ENCODE assay signal across 8 cellular contexts in genomic region chr5:98771389-98772109, GRCh38. TPM values are rescaled to one million over a fixed set of nuclear protein-coding genes. Genes with fewer than 3 reads are reported as not detected.
DNase-seq lines count a peak whose midpoint lies in the region; ATAC-seq and TF ChIP-seq lines count a peak whose summit lies in the region.

No MANE protein-coding gene starts in this region.

- no peaks in the 10 kb centered on the region for H3K9me2 ChIP-seq in MM.1S (replicated peaks; ENCODE audit: insufficient read depth, low read length)

- H3F3A ChIP-seq in MM.1S (ENCODE audit: insufficient read depth, low read length), result peaks cover 35% of the 10 kb centered on the region

- H3K79me1 ChIP-seq in trophoblast cell (ENCODE audit: low read length), result peaks cover 13% of the 10 kb centered on the region

- H3K27me3 ChIP-seq in A673 (replicated peaks; ENCODE audit: insufficient read depth, low read depth, low read length, poor library complexity) (no peaks in the 10 kb centered on the region), MM.1S (replicated peaks; ENCODE audit: insufficient read depth, low read length) (peaks cover 23% of the 10 kb centered on the region), trophoblast cell (ENCODE audit: insufficient read depth, low read length) (peaks cover 14% of the 10 kb centered on the region)

- CTCF ChIA-PET in A673 (lab: Charles Lee), result no interaction called here

- no peak overlapping the region for H3K18ac ChIP-seq in trophoblast cell (ENCODE audit: low read length)

- H2BK5ac ChIP-seq in trophoblast cell (ENCODE audit: low read depth, low read length, poor library complexity), result no peak overlapping the region

- no peaks in the 10 kb centered on the region for H3K9me3 ChIP-seq in A673 (ENCODE audit: low read depth, low read length, poor library complexity, severe bottlenecking)
- no peaks in the 10 kb centered on the region for H3K9me3 ChIP-seq in MM.1S (replicated peaks; ENCODE audit: insufficient read depth, low read length)
- H3K9me3 ChIP-seq in trophoblast cell (ENCODE audit: insufficient read depth, low read depth, low read length), result no peaks in the 10 kb centered on the region

- intact Hi-C loops in A673 (cut with micrococcal nuclease; ENCODE audit: unreplicated experiment) (loop anchor here (2.0 to 5.0 kb wide), 5 partner anchors 156 to 929 kb away; partner anchors contain the start of gene CHD1), left cardiac atrium (cut with DNase I) (loop anchor here in 1 of 2 donors (10.0 kb wide), 1 partner anchor 1587 kb away; the partner anchor contains the start of gene RIOK2)

- no peak overlapping the region for H2AK5ac ChIP-seq in trophoblast cell (ENCODE audit: low read length)

- no peak overlapping the region for H3K23ac ChIP-seq in trophoblast cell (ENCODE audit: low read length)

- no peak overlapping the region for H4K91ac ChIP-seq in trophoblast cell (ENCODE audit: low read depth, low read length)

- peak overlapping the region; percentile 100 for H3K4me2 ChIP-seq in MM.1S (ENCODE audit: low read depth, low read length)
- H3K4me2 ChIP-seq in trophoblast cell (ENCODE audit: low read length), result peak overlapping the region; percentile 99

- H3K4me1 ChIP-seq in A673 (ENCODE audit: insufficient read depth, low read length, poor library complexity, severe bottlenecking), result peaks cover 28% of the 10 kb centered on the region
- H3K4me1 ChIP-seq in MM.1S (ENCODE audit: low read length), result peaks cover 19% of the 10 kb centered on the region
- peaks cover 3 to 8% of the 10 kb centered on the region in 2 experiments for H3K4me1 ChIP-seq in trophoblast cell (ENCODE audit: control insufficient read depth in 1 of 2, insufficient read depth in 2 of 2, low read length in 2 of 2)

- TF ChIP-seq CTCF in A673 (conservative IDR thresholded peaks at IDR 0.05; ENCODE audit: low read depth, low read length) (peak; percentile 92), GM12873 (IDR thresholded peaks at IDR 0.05; ENCODE audit: insufficient read depth, low read depth, low read length, missing control alignments) (peak; percentile 84), MM.1S (IDR thresholded peaks at IDR 0.05; ENCODE audit: low read length) (peak; percentile 92)

- H2AFZ ChIP-seq in MM.1S (ENCODE audit: low read length) (peak overlapping the region; percentile 19; the same call in 1 of the 2 replicates), trophoblast cell (ENCODE audit: insufficient read depth, low read length, poor library complexity) (no peak overlapping the region)

- H3K27ac ChIP-seq in A673 (ENCODE audit: low read depth, low read length, poor library complexity, severe bottlenecking) (peak overlapping the region; percentile 78), MM.1S (ENCODE audit: low read length) (no peak overlapping the region; the same call in 1 of the 2 replicates), trophoblast cell (ENCODE audit: low read depth, low read length) (no peak overlapping the region)

- no peak overlapping the region for H3K14ac ChIP-seq in trophoblast cell (ENCODE audit: low read length)

- H3K4me3 ChIP-seq in A673 (ENCODE audit: low read depth, low read length, poor library complexity, severe bottlenecking) (peak overlapping the region; percentile 66), MM.1S (ENCODE audit: low read length) (peak overlapping the region; percentile 77), trophoblast cell (ENCODE audit: low read depth, low read length) (no peak overlapping the region)

- POLR2A ChIA-PET in A673 (lab: Charles Lee; ENCODE audit: low non-redundant PET), result interaction anchor here (0.7 kb wide), 1 partner anchor 40 kb away, joined by 3 read pairs; no protein-coding TSS in a partner anchor

- H3K4ac ChIP-seq in trophoblast cell (ENCODE audit: low read depth, low read length), result no peak overlapping the region

- no peak overlapping the region for H2BK120ac ChIP-seq in trophoblast cell (ENCODE audit: insufficient read depth, low read length, poor library complexity)

- no peak overlapping the region for H4K8ac ChIP-seq in trophoblast cell (ENCODE audit: low read depth, low read length)

- H2BK12ac ChIP-seq in trophoblast cell (ENCODE audit: low read length), result no peak overlapping the region

- no TSS peak for BruUV-seq in A673 (replicated peaks; lab: Mats Ljungman, UMichigan)

- ATAC-seq in left cardiac atrium (peak in 1 of 2 donors; percentile 7), HG02840 (IDR thresholded peaks at IDR 0.05; ENCODE audit: low FRiP score, unreplicated experiment) (no peak)

- no CpG with 5 or more reads among the region's 18 CpGs for WGBS in trophoblast cell (ENCODE audit: extremely low coverage, insufficient coverage, insufficient read length)

- no peaks in the 10 kb centered on the region for H3K36me3 ChIP-seq in A673 (ENCODE audit: insufficient read depth, low read length, poor library complexity, severe bottlenecking)
- H3K36me3 ChIP-seq in MM.1S (replicated peaks; ENCODE audit: insufficient read depth, low read length), result no peaks in the 10 kb centered on the region
- no peaks in the 10 kb centered on the region for H3K36me3 ChIP-seq in trophoblast cell (ENCODE audit: control insufficient read depth in 1 of 2, insufficient read depth in 2 of 2, low read length in 2 of 2)

- H4K12ac ChIP-seq in trophoblast cell (ENCODE audit: low read depth, low read length), result no peak overlapping the region

- H3K79me2 ChIP-seq in MM.1S (ENCODE audit: low read length), result peaks cover 18% of the 10 kb centered on the region
- H3K79me2 ChIP-seq in trophoblast cell (ENCODE audit: control insufficient read depth, insufficient read depth, low read length, poor library complexity), result peaks cover 8% of the 10 kb centered on the region

- H3K9ac ChIP-seq in MM.1S (ENCODE audit: low read length) (no peak overlapping the region), trophoblast cell (ENCODE audit: low read length) (no peak overlapping the region)

- DNase-seq in A673 (ENCODE audit: low spot score), result peak; percentile 92
- peak; percentile 83 for DNase-seq in MM.1S
- peak; percentile 83 to 84 for DNase-seq in SHP77 (lab: John Stamatoyannopoulos, UW)
- peak in 30 of 56 donors; percentile 9 to 92 (median 42) for DNase-seq in amygdala (lab: John Stamatoyannopoulos, UW)
- peak; percentile 34 for DNase-seq in left cardiac atrium
- DNase-seq in trophoblast cell, result peak; percentile 68 to 96

- 0 out of 2 replicates have a peak, but pooled peaks cover 3% of the 10 kb centered on the region for H4K20me1 ChIP-seq in MM.1S (ENCODE audit: insufficient read depth, low read length)

RNA-seq across cellular contexts. Expression of gene RGMB, which starts 1.9 kb away (rescaled TPM):
- total RNA-seq in A673 (2021) (16.4 and 16.5 TPM in 2 replicates), left cardiac atrium (10 to 100 TPM; 15.4 to 15.6 TPM)
- polyA plus RNA-seq in trophoblast cell (2013), result 4.3 and 4.7 TPM in 2 replicates

Comparison
In these comparisons a context has a peak if more than half of its experiments do, and no peak if none do; other contexts are left out.
1. DNase-seq: peak in every context shown above with its lines; median percentile 92 in A673; 84 in SHP77; 83 in MM.1S; 82 in trophoblast cell; 42 in amygdala; 34 in left cardiac atrium.